ENCODE assay signal across 17 cellular contexts in genomic region chr13:112897956-112898785, GRCh38.
DNase-seq lines count a peak whose midpoint lies in the region; ATAC-seq and TF ChIP-seq lines count a peak whose summit lies in the region.
"Had no signal": no experiment of that assay in that cellular context is flagged by ENCODE, and none has a peak within 500 bp of the region (broad histone marks: within the 10 kb centered on the region; RNA-seq: fewer than 3 reads in every experiment).

No MANE protein-coding gene starts in this region.

- H3K4me3 Mint-ChIP-seq in WTC11, result no peak overlapping the region
- no peak overlapping the region for H3K4me3 Mint-ChIP-seq in nephron progenitor cell
- H3K4me3 Mint-ChIP-seq: HFFc6 had no signal

- POLR2A ChIA-PET in WTC11 (lab: Charles Lee), result no interaction called here
- POLR2A ChIA-PET in HEK293T (lab: Yijun Ruan, JAX), result no interaction called here

- no peak overlapping the region for H3K4me3 ChIP-seq in left ventricle myocardium inferior
- no peak overlapping the region for H3K4me3 ChIP-seq in right atrium auricular region
- no peak overlapping the region for H3K4me3 ChIP-seq in lower lobe of right lung
- no peak overlapping the region for H3K4me3 ChIP-seq in aorta (ENCODE audit: low read length in 2 of 2)

- H3K4me1 Mint-ChIP-seq in WTC11, result peaks cover 49% of the 10 kb centered on the region
- H3K4me1 Mint-ChIP-seq in nephron progenitor cell, result peaks cover 61% of the 10 kb centered on the region

- DNase-seq in left ventricle myocardium inferior (peak; percentile 9), right atrium auricular region (ENCODE audit: low spot score) (no peak), WTC11 (ENCODE audit: low spot score) (peak; percentile 12), lower lobe of right lung (peak; percentile 43), aorta (peak; percentile 46 to 72), nephron progenitor cell (no peak), HEK293T (ENCODE audit: extremely low spot score) (no peak)
- DNase-seq: C1 segment of cervical spinal cord, DMS53, EL, HFFc6, MV-4-11, NCI-H187, NCI-H226, NCI-H524 treated with DMSO at 0.1 percent for 48 hours had no signal

- H3K36me3 ChIP-seq in left ventricle myocardium inferior (no peaks in the 10 kb centered on the region), right atrium auricular region (no peaks in the 10 kb centered on the region), lower lobe of right lung (no peaks in the 10 kb centered on the region), aorta (ENCODE audit: control insufficient read depth in 1 of 2, insufficient read depth in 2 of 2, low read length in 1 of 2) (no peaks in the 10 kb centered on the region)

- WGBS in aorta, 2 donors, result 82 to 89% methylated on average over 42 of the region's 42 CpGs

- H3K27me3 ChIP-seq in left ventricle myocardium inferior (ENCODE audit: low read depth) (peaks cover 61% of the 10 kb centered on the region), right atrium auricular region (no peaks in the 10 kb centered on the region), lower lobe of right lung (ENCODE audit: low read depth) (peaks cover 21% of the 10 kb centered on the region), aorta (ENCODE audit: control insufficient read depth in 1 of 2, insufficient read depth in 2 of 2, low read length in 1 of 2) (no peaks in the 10 kb centered on the region)

- H3K27me3 Mint-ChIP-seq in WTC11 (ENCODE audit: low read depth) (peaks cover 3% of the 10 kb centered on the region; the same call in 1 of the 2 replicates), nephron progenitor cell (ENCODE audit: low read depth, poor library complexity) (peaks cover 31% of the 10 kb centered on the region)

- H3K4me1 ChIP-seq in left ventricle myocardium inferior, result peaks cover 23% of the 10 kb centered on the region
- peaks cover 0 to 24% of the 10 kb centered on the region in 2 donors for H3K4me1 ChIP-seq in right atrium auricular region
- H3K4me1 ChIP-seq in lower lobe of right lung, result peaks cover 25% of the 10 kb centered on the region
- no peaks in the 10 kb centered on the region for H3K4me1 ChIP-seq in aorta (ENCODE audit: control insufficient read depth in 1 of 2, insufficient read depth in 2 of 2, low read length in 2 of 2)

- ATAC-seq in WTC11, result no peak
- ATAC-seq in lower lobe of right lung, result no peak
- no peak for ATAC-seq in aorta (ENCODE audit: low FRiP score)

- no peaks in the 10 kb centered on the region for H3K9me3 ChIP-seq in left ventricle myocardium inferior (replicated peaks)
- no peaks in the 10 kb centered on the region for H3K9me3 ChIP-seq in right atrium auricular region
- H3K9me3 ChIP-seq in lower lobe of right lung, result no peaks in the 10 kb centered on the region
- no peaks in the 10 kb centered on the region for H3K9me3 ChIP-seq in aorta (ENCODE audit: control insufficient read depth, low read length)

- no peak overlapping the region for H3K27ac ChIP-seq in left ventricle myocardium inferior (replicated peaks)
- no peak overlapping the region for H3K27ac ChIP-seq in right atrium auricular region
- no peak overlapping the region for H3K27ac ChIP-seq in lower lobe of right lung
- no peak overlapping the region for H3K27ac ChIP-seq in aorta (ENCODE audit: low read depth in 1 of 2, low read length in 2 of 2)
- H3K27ac ChIP-seq: KMS-11 had no signal

- no peak for TF ChIP-seq CTCF in left ventricle myocardium inferior (IDR thresholded peaks at IDR 0.05; ENCODE audit: borderline replicate concordance)
- no peak for TF ChIP-seq CTCF in right atrium auricular region (IDR thresholded peaks at IDR 0.05)
- TF ChIP-seq CTCF in WTC11 (IDR thresholded peaks at IDR 0.05), result no peak
- no peak for TF ChIP-seq CTCF in lower lobe of right lung (IDR thresholded peaks at IDR 0.05)
- no peak for TF ChIP-seq CTCF in nephron progenitor cell (IDR thresholded peaks at IDR 0.05)

- no peak overlapping the region for H3K27ac Mint-ChIP-seq in WTC11
- H3K27ac Mint-ChIP-seq in nephron progenitor cell, result no peak overlapping the region
- H3K27ac Mint-ChIP-seq: CD8-positive, alpha-beta memory T cell; HFFc6 had no signal

- intact Hi-C loops in left ventricle myocardium inferior (cut with micrococcal nuclease), result no loop called here
- intact Hi-C loops in lower lobe of right lung (cut with DNase I), result no loop called here
- intact Hi-C loops in aorta (cut with DNase I), result no loop called here

- H3K9me3 Mint-ChIP-seq in WTC11, result no peaks in the 10 kb centered on the region
- no peaks in the 10 kb centered on the region for H3K9me3 Mint-ChIP-seq in nephron progenitor cell
- H3K9me3 Mint-ChIP-seq: CD8-positive, alpha-beta memory T cell; HFFc6 had no signal

- peaks cover 17% of the 10 kb centered on the region for H3K36me3 Mint-ChIP-seq in WTC11
- H3K36me3 Mint-ChIP-seq in nephron progenitor cell (ENCODE audit: low read depth), result peaks cover 21% of the 10 kb centered on the region
- H3K36me3 Mint-ChIP-seq: CD8-positive, alpha-beta memory T cell had no signal

- CTCF ChIA-PET in WTC11 (lab: Charles Lee), result interaction anchor here (0.6 to 1.6 kb wide), 4 partner anchors 23 to 45 kb away, joined by 3 to 4 read pairs (median 4); no protein-coding TSS in a partner anchor
- CTCF ChIA-PET in HEK293T (lab: Yijun Ruan, JAX), result no interaction called here

TF ChIP-seq in WTC11, 78 proteins besides CTCF, POLR2A, EP300 and RAD21:
- TF ChIP-seq ZNF232 (CRISPR knock-in tag; IDR thresholded peaks at IDR 0.05), result no peak
- no peak for TF ChIP-seq PRRX2 (CRISPR knock-in tag; IDR thresholded peaks at IDR 0.05)
- TF ChIP-seq, protein P1, sequence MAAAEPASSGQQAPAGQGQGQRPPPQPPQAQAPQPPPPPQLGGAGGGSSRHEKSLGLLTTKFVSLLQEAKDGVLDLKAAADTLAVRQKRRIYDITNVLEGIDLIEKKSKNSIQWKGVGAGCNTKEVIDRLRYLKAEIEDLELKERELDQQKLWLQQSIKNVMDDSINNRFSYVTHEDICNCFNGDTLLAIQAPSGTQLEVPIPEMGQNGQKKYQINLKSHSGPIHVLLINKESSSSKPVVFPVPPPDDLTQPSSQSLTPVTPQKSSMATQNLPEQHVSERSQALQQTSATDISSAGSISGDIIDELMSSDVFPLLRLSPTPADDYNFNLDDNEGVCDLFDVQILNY (CRISPR knock-in tag; IDR thresholded peaks at IDR 0.05), result no peak
- TF ChIP-seq MAX (CRISPR knock-in tag; IDR thresholded peaks at IDR 0.05), result no peak
- TF ChIP-seq JUN (CRISPR knock-in tag; IDR thresholded peaks at IDR 0.05), result no peak

TF ChIP-seq in HEK293T, 16 proteins besides CTCF, POLR2A, EP300 and RAD21:
- TF ChIP-seq TARDBP (IDR thresholded peaks at IDR 0.05) (no peak), ZNF384 (IDR thresholded peaks at IDR 0.05) (no peak)
TF ChIP-seq in HEK293T: peak in this region for 0.

Comparison
In these comparisons a context has a peak if more than half of its experiments do, and no peak if none do; other contexts are left out.
1. DNase-seq: peak in left ventricle myocardium inferior (single experiment), WTC11 (single experiment), lower lobe of right lung (single experiment) and aorta (2 of 2); none in right atrium auricular region (single experiment), nephron progenitor cell (single experiment) and HEK293T (single experiment).